In genomic region chr20:44123874-44124535, GRCh38 we compare ENCODE assay signal across 18 cellular contexts.
DNase-seq lines count a peak whose midpoint lies in the region; ATAC-seq and TF ChIP-seq lines count a peak whose summit lies in the region.
"Had no signal": no experiment of that assay in that cellular context is flagged by ENCODE, and none has a peak within 500 bp of the region (broad histone marks: within the 10 kb centered on the region; RNA-seq: fewer than 3 reads in every experiment).

No MANE protein-coding gene starts in this region.

- no peaks in the 10 kb centered on the region for H3K4me1 Mint-ChIP-seq in neural progenitor cell
- H3K4me1 Mint-ChIP-seq: IgD-negative memory B cell had no signal

- H3K27ac ChIP-seq in neural progenitor cell: no peak overlapping the region
- H3K27ac ChIP-seq in transverse colon: peak overlapping the region; percentile 3 to 68 (median 41)
- H3K27ac ChIP-seq: 22Rv1 had no signal

- H3K9me3 ChIP-seq in neural progenitor cell (ENCODE audit: low read depth) (no peaks in the 10 kb centered on the region), transverse colon (no peaks in the 10 kb centered on the region)
- H3K9me3 ChIP-seq: BE2C had no signal

- no peak for TF ChIP-seq CTCF in neural progenitor cell (IDR thresholded peaks at IDR 0.05)
- no peak for TF ChIP-seq CTCF in transverse colon (IDR thresholded peaks at IDR 0.05)

- H3K36me3 ChIP-seq in neural progenitor cell (no peaks in the 10 kb centered on the region), transverse colon (no peaks in the 10 kb centered on the region)
- H3K36me3 ChIP-seq: BE2C had no signal

- H3K9me3 Mint-ChIP-seq in neural progenitor cell: no peaks in the 10 kb centered on the region
- H3K9me3 Mint-ChIP-seq: H9, IgD-negative memory B cell had no signal

- no peak overlapping the region for H3K4me3 ChIP-seq in neural progenitor cell
- H3K4me3 ChIP-seq in transverse colon: no peak overlapping the region

- H3K4me1 ChIP-seq in neural progenitor cell (no peaks in the 10 kb centered on the region), transverse colon (peaks cover 0 to 5% (median 2%) of the 10 kb centered on the region in 4 donors)
- H3K4me1 ChIP-seq: BE2C had no signal

- WGBS in transverse colon (ENCODE audit: low coverage in 1 of 2), 2 donors: 83% methylated on average over 8 of the region's 8 CpGs; no CpG with 5 or more reads in 1 of the 2 donors

- H3K4me2 ChIP-seq in neural progenitor cell: no peak overlapping the region

- peak overlapping the region; percentile 87 for H2AFZ ChIP-seq in neural progenitor cell (replicated peaks)

- H3K27me3 ChIP-seq in neural progenitor cell (no peaks in the 10 kb centered on the region), transverse colon (peaks cover 18% of the 10 kb centered on the region)

- no peak for TF ChIP-seq POLR2A in transverse colon (IDR thresholded peaks at IDR 0.05)

- H3K4me3 Mint-ChIP-seq in neural progenitor cell: no peak overlapping the region
- H3K4me3 Mint-ChIP-seq: H9, IgD-negative memory B cell had no signal

- H3K27me3 Mint-ChIP-seq in neural progenitor cell (ENCODE audit: insufficient read depth, low read depth): peaks cover 4% of the 10 kb centered on the region

- H3K79me2 ChIP-seq in neural progenitor cell (ENCODE audit: low read depth): no peaks in the 10 kb centered on the region

- no peaks in the 10 kb centered on the region for H3K36me3 Mint-ChIP-seq in neural progenitor cell
- H3K36me3 Mint-ChIP-seq: IgD-negative memory B cell had no signal

- DNase-seq in Right ventricle myocardium superior (no peak), cardiac septum (ENCODE audit: low spot score) (no peak), left ventricle myocardium superior (no peak), neural progenitor cell (ENCODE audit: low spot score) (no peak), transverse colon (no peak), COLO668 (lab: John Stamatoyannopoulos, UW; ENCODE audit: unreplicated experiment) (no peak), SKM-1 (lab: John Stamatoyannopoulos, UW; ENCODE audit: unreplicated experiment) (no peak)
- DNase-seq: BE2C, EL, H9, NCI-H1105 treated with DMSO at 0.1 percent for 48 hours, NCI-H1694 treated with DMSO at 0.1 percent for 48 hours, NCI-H2107, NCI-H2227 treated with DMSO at 0.1 percent for 48 hours, NCI-H524 treated with DMSO at 0.1 percent for 48 hours had no signal

- H4K20me1 ChIP-seq in neural progenitor cell (ENCODE audit: low read depth): no peaks in the 10 kb centered on the region

- no peak for TF ChIP-seq EP300 in transverse colon (IDR thresholded peaks at IDR 0.05; ENCODE audit: low read depth)

- intact Hi-C loops in Right ventricle myocardium superior (cut with DNase I) (no loop called here), cardiac septum (cut with DNase I) (no loop called here), left ventricle myocardium superior (cut with micrococcal nuclease) (loop anchor here (5.0 kb wide), 1 partner anchor 63 kb away; the partner anchor contains the start of gene JPH2), transverse colon (cut with DNase I; ENCODE audit: low total_unique reads) (no loop called here)

- peak; percentile 24 for ATAC-seq in Right ventricle myocardium superior (ENCODE audit: poor library complexity)
- peak; percentile 18 for ATAC-seq in left ventricle myocardium superior
- ATAC-seq in HG03571 (IDR thresholded peaks at IDR 0.05; ENCODE audit: unreplicated experiment): no peak

- no peaks in the 10 kb centered on the region for H3F3A ChIP-seq in neural progenitor cell (ENCODE audit: low read depth)

- in situ Hi-C loops in transverse colon (cut with MboI; ENCODE audit: low pct_ligation_motif_present in 1 of 4, low pct_unique_long_range_greater_than_20kb in 1 of 4, low sequenced_read_pairs in 3 of 4): loop anchor here in 2 of 4 donors (5.0 to 25.0 kb wide), 2 partner anchors 63 to 188 kb away; partner anchors contain the start of genes FITM2 (in 1 of the 2) and JPH2 (in 1 of the 2)

- H3K9ac ChIP-seq in neural progenitor cell: no peak overlapping the region

- H3K27ac Mint-ChIP-seq in neural progenitor cell: no peak overlapping the region
- H3K27ac Mint-ChIP-seq: IgD-negative memory B cell had no signal
